In the genomic region with DNA sequence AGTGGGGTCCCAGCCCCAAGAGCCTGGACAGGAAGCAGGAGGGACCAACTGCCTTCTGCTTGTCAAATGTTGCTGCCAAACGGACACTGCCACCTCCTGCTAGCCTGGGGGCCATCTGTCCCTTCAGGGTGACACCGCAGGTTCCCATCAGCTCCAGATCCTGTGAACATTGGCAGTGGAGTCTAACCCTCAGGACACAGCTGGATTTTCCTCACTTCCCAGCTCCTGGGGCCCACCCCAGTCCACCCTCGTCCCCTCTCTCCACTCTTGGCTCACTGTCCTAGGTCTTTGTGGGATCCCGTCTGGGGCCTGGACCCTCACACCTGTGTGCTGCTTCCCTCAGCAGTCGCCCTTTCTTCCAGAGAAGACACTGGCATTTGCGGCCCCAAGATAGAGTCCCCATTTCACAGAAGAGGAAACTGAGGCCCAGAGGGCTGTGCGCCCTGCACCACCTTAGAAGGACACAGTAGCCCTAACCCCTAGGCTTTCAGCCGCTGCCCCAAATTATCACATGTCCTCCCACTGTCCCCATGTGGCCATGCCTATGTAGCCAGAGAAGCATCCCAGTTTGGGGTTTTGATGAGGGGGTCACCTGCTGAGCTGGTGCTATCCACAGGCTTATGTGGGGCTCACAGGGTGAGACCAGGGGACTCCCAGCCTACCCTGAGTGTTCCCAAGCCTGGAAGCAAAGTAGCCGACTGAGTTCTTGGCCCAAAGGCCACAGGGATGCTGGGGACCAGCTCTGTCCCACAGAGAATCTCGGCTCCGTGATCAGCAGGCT, we compare ENCODE assay signal across 13 cellular contexts. TPM values are rescaled to one million over a fixed set of nuclear protein-coding genes. Genes with fewer than 3 reads are reported as not detected.
DNase-seq lines count a peak whose midpoint lies in the region; TF ChIP-seq lines count a peak whose summit lies in the region.
"Had no signal": no experiment of that assay in that cellular context is flagged by ENCODE, and none has a peak within 500 bp of the region (broad histone marks: within the 10 kb centered on the region; RNA-seq: fewer than 3 reads in every experiment).

No MANE protein-coding gene starts in this region.

- H3K4me1 Mint-ChIP-seq in endodermal cell, result peaks cover 4% of the 10 kb centered on the region

- no peak overlapping the region for H3K9ac ChIP-seq in endodermal cell (ENCODE audit: extremely low read depth, low read length, poor library complexity, severe bottlenecking)
- H3K9ac ChIP-seq: GM23248 had no signal

- DNase-seq in H7 (peak; percentile 31), endodermal cell (no peak), posterior vena cava (ENCODE audit: low spot score) (peak; percentile 56), EL (no peak)
- no peak for DNase-seq in effector CD4-positive, alpha-beta T cell
- DNase-seq: ACHN; AML-193; Caco-2; CD4-positive, alpha-beta T cell; GDM1; GM23248 had no signal

- H3K36me3 ChIP-seq in H7 (replicated peaks; ENCODE audit: control insufficient read depth, insufficient read depth, low read length), result no peaks in the 10 kb centered on the region
- H3K36me3 ChIP-seq in HEK293 (ENCODE audit: control insufficient read depth in 2 of 2, insufficient read depth in 1 of 2, low read length in 2 of 2), result no peaks in the 10 kb centered on the region
- H3K36me3 ChIP-seq in endodermal cell (ENCODE audit: control insufficient read depth, insufficient read depth, low read length), result no peaks in the 10 kb centered on the region

- no peak overlapping the region for H3K4me3 Mint-ChIP-seq in endodermal cell
- H3K4me3 Mint-ChIP-seq: CD4-positive, alpha-beta T cell had no signal

- no peaks in the 10 kb centered on the region for H3K36me3 Mint-ChIP-seq in endodermal cell (ENCODE audit: low read depth)

- H3K27me3 ChIP-seq in H7 (ENCODE audit: control insufficient read depth, insufficient read depth, low read length) (no peaks in the 10 kb centered on the region), endodermal cell (ENCODE audit: control insufficient read depth, insufficient read depth, low read length, poor library complexity, severe bottlenecking) (no peaks in the 10 kb centered on the region)

- H3K27me3 Mint-ChIP-seq in endodermal cell (ENCODE audit: insufficient read depth), result no peaks in the 10 kb centered on the region

- no peak for TF ChIP-seq CTCF in HEK293 (tag by site-specific recombination; IDR thresholded peaks at IDR 0.05)
- no peak for TF ChIP-seq CTCF in endodermal cell (conservative IDR thresholded peaks at IDR 0.05)

- WGBS in endodermal cell (ENCODE audit: insufficient coverage in 1 of 2, insufficient read length in 1 of 2), 2 experiments, result 88 to 91% methylated on average over 8 to 11 of the region's 11 CpGs

- H3K9me3 ChIP-seq in HEK293 (ENCODE audit: control insufficient read depth, insufficient read depth, low read depth, low read length), result no peaks in the 10 kb centered on the region
- no peaks in the 10 kb centered on the region for H3K9me3 ChIP-seq in endodermal cell (ENCODE audit: control insufficient read depth, low read length)
- H3K9me3 ChIP-seq: Caco-2 had no signal

- no peak overlapping the region for H3K27ac ChIP-seq in HEK293 (ENCODE audit: extremely low read depth, low read depth, low read length)
- no peak overlapping the region for H3K27ac ChIP-seq in endodermal cell (ENCODE audit: low read depth, low read length)
- H3K27ac ChIP-seq: C4-2B, GM23248 had no signal

- no peak overlapping the region for H3K4me3 ChIP-seq in H7 (ENCODE audit: insufficient read depth, low read depth, low read length)
- H3K4me3 ChIP-seq in HEK293 (ENCODE audit: low read depth, low read length), result no peak overlapping the region
- no peak overlapping the region for H3K4me3 ChIP-seq in endodermal cell (ENCODE audit: low read length)
- H3K4me3 ChIP-seq: GM23248 had no signal

- CTCF ChIA-PET in HEK293 (lab: Yijun Ruan, JAX), result interaction anchor here (0.6 kb wide), 1 partner anchor 122 kb away, joined by 4 read pairs; no protein-coding TSS in a partner anchor

- H3K4me1 ChIP-seq in HEK293 (ENCODE audit: control insufficient read depth, insufficient read depth, low read length), result no peaks in the 10 kb centered on the region
- no peaks in the 10 kb centered on the region for H3K4me1 ChIP-seq in endodermal cell (ENCODE audit: control insufficient read depth, insufficient read depth, low read length)
- H3K4me1 ChIP-seq: Caco-2 had no signal

- intact Hi-C loops in posterior vena cava (cut with DNase I), result no loop called here

- peak overlapping the region; percentile 44 for H3K27ac Mint-ChIP-seq in endodermal cell
- H3K27ac Mint-ChIP-seq: CD4-positive, alpha-beta T cell had no signal

- POLR2A ChIA-PET in HEK293 (lab: Yijun Ruan, JAX), result no interaction called here

- no peaks in the 10 kb centered on the region for H3K9me3 Mint-ChIP-seq in endodermal cell
- H3K9me3 Mint-ChIP-seq: CD4-positive, alpha-beta T cell had no signal

TF ChIP-seq in HEK293, 187 proteins besides CTCF, POLR2A, EP300 and RAD21:
- TF ChIP-seq ZFHX2 (tag by site-specific recombination; conservative IDR thresholded peaks at IDR 0.05), result no peak
- TF ChIP-seq ZNF521 (tag by site-specific recombination; IDR thresholded peaks at IDR 0.05), result no peak
- peak; percentile 89 for TF ChIP-seq ZIC2 (tag by site-specific recombination; IDR thresholded peaks at IDR 0.05)
- no peak for TF ChIP-seq ZNF37A (tag by site-specific recombination; IDR thresholded peaks at IDR 0.05)

RNA-seq across cellular contexts. Expression of a gene that starts 20.1 kb away (rescaled TPM):
- total RNA-seq in H7 (2014; rRNA removed; shearing (Covaris generic)), result 7.2 and 7.6 TPM in 2 replicates
- total RNA-seq in endodermal cell (10 to 100 TPM in 1 of 2 donors, 1 to 10 TPM in 1; 4.4 to 19.2 TPM), posterior vena cava (10 to 100 TPM in 1 of 2 donors, 1 to 10 TPM in 1; 3.9 to 18.3 TPM)
- polyA plus RNA-seq in endodermal cell (2013, experiment 1 of 2), result 2.1 TPM
- polyA plus RNA-seq in endodermal cell (2013, experiment 2 of 2), result 1.2 TPM
- total RNA-seq: Caco-2; CD4-positive, alpha-beta T cell; GM23248 had no signal
- polyA plus RNA-seq: GM23248 had no signal

Comparison
In these comparisons a context has a peak if more than half of its experiments do, and no peak if none do; other contexts are left out.
1. DNase-seq: peak in H7 (single experiment) and posterior vena cava (single experiment); none in endodermal cell (single experiment), EL (single experiment) and effector CD4-positive, alpha-beta T cell (single experiment).